In the genomic region with DNA sequence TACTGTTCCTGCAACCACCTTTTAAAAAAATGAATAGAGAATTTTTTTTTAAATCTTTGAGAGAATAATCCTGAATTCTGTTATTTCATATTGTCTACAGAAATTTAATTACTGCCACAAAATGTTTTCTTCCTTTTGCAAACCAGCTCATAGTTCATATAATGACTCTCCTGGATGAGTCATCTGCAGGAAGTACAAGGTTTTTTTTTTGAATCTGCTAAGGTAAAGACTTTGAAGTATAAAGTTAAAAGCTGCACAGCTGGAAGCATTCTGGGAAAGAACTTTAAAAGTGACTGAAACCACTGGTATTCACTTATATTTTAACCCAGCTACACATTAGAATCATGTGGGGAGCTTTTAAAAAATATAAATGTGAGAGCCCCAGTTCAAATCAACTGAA, we compare ENCODE assay signal across 10 cellular contexts. TPM values are rescaled to one million over a fixed set of nuclear protein-coding genes. Genes with fewer than 3 reads are reported as not detected.
DNase-seq lines count a peak whose midpoint lies in the region; ATAC-seq, FAIRE-seq and TF ChIP-seq lines count a peak whose summit lies in the region.
"Had no signal": no experiment of that assay in that cellular context is flagged by ENCODE, and none has a peak within 500 bp of the region (broad histone marks: within the 10 kb centered on the region; RNA-seq: fewer than 3 reads in every experiment).

No MANE protein-coding gene starts in this region.

- H3K36me3 ChIP-seq in thyroid gland: no peaks in the 10 kb centered on the region

- CTCF ChIA-PET in A549 (lab: Yijun Ruan, JAX): interaction anchor here (0.6 to 1.4 kb wide), 2 partner anchors 24 to 510 kb away, joined by 3 read pairs; no protein-coding TSS in a partner anchor

- H3K4me2 ChIP-seq in A549: peak overlapping the region; percentile 62

- POLR2A ChIA-PET in A549 (lab: Yijun Ruan, JAX): interaction anchor here (0.6 to 0.9 kb wide), 2 partner anchors 10 to 29 kb away, joined by 4 to 8 read pairs; no protein-coding TSS in a partner anchor

- ATAC-seq in A549: peak in 1 of 2 experiments; percentile 63; a peak in 4 of 6 replicates
- ATAC-seq in GM19043 (IDR thresholded peaks at IDR 0.05; ENCODE audit: low read depth, unreplicated experiment): peak; percentile 74
- peak; percentile 92 for ATAC-seq in HG03108 (IDR thresholded peaks at IDR 0.05; ENCODE audit: unreplicated experiment)

- no peak for TF ChIP-seq RAD21 in A549 (conservative IDR thresholded peaks at IDR 0.05 in 1 of 2, IDR thresholded peaks at IDR 0.05 in 1 of 2)

- DNase-seq in A549 (ENCODE audit: low read depth in 1 of 2, low spot score in 1 of 2): peak in 1 of 2 experiments; percentile 25
- peak; percentile 70 for DNase-seq in astrocyte of the cerebellum (ENCODE audit: low read depth)
- DNase-seq in hepatic stellate cell (ENCODE audit: low spot score): no peak
- DNase-seq in NCI-H446 (lab: John Stamatoyannopoulos, UW): no peak
- DNase-seq in NCI-H2196 treated with DMSO at 0.1 percent for 48 hours (lab: John Stamatoyannopoulos, UW; ENCODE audit: unreplicated experiment): no peak
- no peak for DNase-seq in thyroid gland

- H3K4me1 ChIP-seq in A549 (peaks cover 37% of the 10 kb centered on the region), thyroid gland (peaks cover 4 to 8% of the 10 kb centered on the region in 2 donors)

- H3K9me3 ChIP-seq in A549: no peaks in the 10 kb centered on the region
- no peaks in the 10 kb centered on the region for H3K9me3 ChIP-seq in thyroid gland

- H3K27me3 ChIP-seq in thyroid gland: no peaks in the 10 kb centered on the region

- H3K27ac ChIP-seq in A549 (peak overlapping the region; percentile 4 to 66; a peak in 4 of 6 replicates), thyroid gland (no peak overlapping the region)
- H3K27ac ChIP-seq: parathyroid adenoma, VCaP had no signal

- intact Hi-C loops in thyroid gland (cut with DNase I): no loop called here

- in situ Hi-C loops in astrocyte of the cerebellum (cut with HindIII; ENCODE audit: low sequenced_read_pairs): no loop called here

- TF ChIP-seq CTCF in A549 (IDR thresholded peaks at IDR 0.05): no peak
- no peak for TF ChIP-seq CTCF in astrocyte of the cerebellum (IDR thresholded peaks at IDR 0.05; ENCODE audit: low read depth, low read length, missing control alignments)
- no peak for TF ChIP-seq CTCF in thyroid gland (IDR thresholded peaks at IDR 0.05)

- no peak for FAIRE-seq in A549 (lab: Jason Lieb, UNC)

- H3K4me3 ChIP-seq in A549 (no peak overlapping the region), astrocyte of the cerebellum (ENCODE audit: low read depth, low read length) (no peak overlapping the region), thyroid gland (replicated peaks in 1 of 3) (no peak overlapping the region)

- TF ChIP-seq EP300 in A549 (IDR thresholded peaks at IDR 0.05): no peak

- TF ChIP-seq POLR2A in A549 (IDR thresholded peaks at IDR 0.05; ENCODE audit: low read length) (no peak), thyroid gland (IDR thresholded peaks at IDR 0.05) (no peak)

TF ChIP-seq in A549, 52 proteins besides CTCF, POLR2A, EP300 and RAD21:
- TF ChIP-seq JUNB (IDR thresholded peaks at IDR 0.05): peak; percentile 67
- peak; percentile 79; the same call in 1 of the 2 replicates for TF ChIP-seq FOSL2 (IDR thresholded peaks at IDR 0.05)
- TF ChIP-seq FOSL2 (CRISPR knock-in tag; IDR thresholded peaks at IDR 0.05): peak; percentile 77
- TF ChIP-seq CHD2 (IDR thresholded peaks at IDR 0.05; ENCODE audit: low read length, partially characterized antibody): no peak

RNA-seq across cellular contexts. Expression of gene SESTD1, which starts 25.4 kb away (rescaled TPM):
- 26.0 and 39.3 TPM in 2 replicates for polyA plus RNA-seq in A549 (2011; rRNA removed)
- polyA plus RNA-seq in A549 (2012; cell fraction: cytosol; rRNA removed): 5.7 and 6.4 TPM in 2 replicates
- polyA plus RNA-seq in A549 (2012; cell fraction: nucleus; rRNA removed): 2.7 and 5.7 TPM in 2 replicates
- polyA plus RNA-seq in A549 (2017; fragmentation: RNase III; extraction: RNeasy Plus Mini Kit Qiagen cat#74134 plus additional on column Dnase treatment): 12.6 to 16.3 TPM (median 12.8 TPM) in 3 replicates
- polyA minus RNA-seq in A549 (2011; rRNA and poly(A)+ RNA removed): 17.4 and 18.7 TPM in 2 replicates
- 10 to 100 TPM in 3 of 4 donors, 1 to 10 TPM in 1; 9.7 to 28.1 (median 21.3) TPM for total RNA-seq in thyroid gland

Comparison
In these comparisons a context has a peak if more than half of its experiments do, and no peak if none do; other contexts are left out.
1. H3K27ac ChIP-seq: peak in A549 (2 of 2); none in thyroid gland (0 of 3).